Comparison of ENCODE assay signal across 14 cellular contexts in genomic region chr7:134730359-134730758, GRCh38. TPM values are rescaled to one million over a fixed set of nuclear protein-coding genes. Genes with fewer than 3 reads are reported as not detected.
DNase-seq lines count a peak whose midpoint lies in the region; ATAC-seq and TF ChIP-seq lines count a peak whose summit lies in the region.
"Had no signal": no experiment of that assay in that cellular context is flagged by ENCODE, and none has a peak within 500 bp of the region (broad histone marks: within the 10 kb centered on the region; RNA-seq: fewer than 3 reads in every experiment).

No MANE protein-coding gene starts in this region.

- ATAC-seq in body of pancreas (peak; percentile 15), HG03159 (IDR thresholded peaks at IDR 0.05; ENCODE audit: unreplicated experiment) (no peak)

- no peaks in the 10 kb centered on the region for H3K27me3 ChIP-seq in body of pancreas
- no peaks in the 10 kb centered on the region for H3K27me3 ChIP-seq in suprapubic skin
- H3K27me3 ChIP-seq: dorsolateral prefrontal cortex had no signal

- DNase-seq in HCEC 1CT, result peak; percentile 66
- DNase-seq in body of pancreas, result no peak
- peak; percentile 74 for DNase-seq in iris pigment epithelial cell (ENCODE audit: low read depth)
- no peak for DNase-seq in suprapubic skin (ENCODE audit: low spot score in 2 of 2)
- no peak for DNase-seq in NCI-H510A (lab: John Stamatoyannopoulos, UW)
- no peak for DNase-seq in iPS-NIHi11 (ENCODE audit: low spot score)
- no peak for DNase-seq in glomerular visceral epithelial cell (ENCODE audit: extremely low spot score)
- DNase-seq: activated CD4-positive, alpha-beta T cell treated with anti-CD3 and anti-CD28 coated beads, Interleukin-2, amount 10 ng/mL, durations not matched to agents 7 days and 5 days; activated naive CD4-positive, alpha-beta T cell treated with Interleukin-2 at 50 U/mL for 16 hours; COR-L47; dorsolateral prefrontal cortex; NCI-H1436 treated with DMSO at 0.1 percent for 48 hours; NCI-H748 treated with DMSO at 0.1 percent for 48 hours had no signal

- H3K9me3 ChIP-seq in body of pancreas (no peaks in the 10 kb centered on the region), suprapubic skin (no peaks in the 10 kb centered on the region)

- no peak for TF ChIP-seq CTCF in body of pancreas (IDR thresholded peaks at IDR 0.05)
- TF ChIP-seq CTCF in suprapubic skin (IDR thresholded peaks at IDR 0.05), result no peak

- H3K4me3 ChIP-seq in body of pancreas, result no peak overlapping the region
- no peak overlapping the region for H3K4me3 ChIP-seq in suprapubic skin
- H3K4me3 ChIP-seq: dorsolateral prefrontal cortex had no signal

- no peaks in the 10 kb centered on the region for H3K4me1 ChIP-seq in body of pancreas
- H3K4me1 ChIP-seq in suprapubic skin, result peaks cover 31% of the 10 kb centered on the region

- intact Hi-C loops in body of pancreas (cut with DNase I), result no loop called here

- TF ChIP-seq EP300 in suprapubic skin (IDR thresholded peaks at IDR 0.05), result no peak

- H3K27ac ChIP-seq in body of pancreas, result no peak overlapping the region
- peak overlapping the region; percentile 71 for H3K27ac ChIP-seq in suprapubic skin

- 6 to 19% methylated on average over 1 of the region's 1 CpG for WGBS in body of pancreas, 2 donors
- 4% methylated on average over 1 of the region's 1 CpG for WGBS in suprapubic skin

- TF ChIP-seq POLR2A in body of pancreas (IDR thresholded peaks at IDR 0.05), result no peak
- TF ChIP-seq POLR2A in suprapubic skin (IDR thresholded peaks at IDR 0.05), result no peak

- H3K36me3 ChIP-seq in body of pancreas (replicated peaks in 1 of 2; ENCODE audit: insufficient read depth in 1 of 2, low read depth in 2 of 2) (no peaks in the 10 kb centered on the region), suprapubic skin (no peaks in the 10 kb centered on the region)

RNA-seq across cellular contexts. Expression of gene CALD1, which starts 49.1 kb away (rescaled TPM):
- total RNA-seq in body of pancreas (10 to 100 TPM; 57.0 to 72.6 TPM), suprapubic skin (100 to 1,000 TPM in 1 of 4 donors, 10 to 100 TPM in 3; 53.6 to 116 (median 83.2) TPM)

Comparison
In these comparisons a context has a peak if more than half of its experiments do, and no peak if none do; other contexts are left out.
1. DNase-seq: peak in HCEC 1CT (single experiment) and iris pigment epithelial cell (single experiment); none in body of pancreas (0 of 4), suprapubic skin (0 of 2), NCI-H510A (single experiment), iPS-NIHi11 (single experiment) and glomerular visceral epithelial cell (single experiment).